27 cellular contexts compared by ENCODE assay signal in genomic region chr13:60384911-60385310, GRCh38.
"Had no signal": no experiment of that assay in that cellular context is flagged by ENCODE, and none has a peak within 500 bp of the region (broad histone marks: within the 10 kb centered on the region; RNA-seq: fewer than 3 reads in every experiment).

No MANE protein-coding gene starts in this region.

- ATAC-seq: effector memory CD8-positive, alpha-beta T cell; esophagus mucosa; gastrocnemius medialis; heart right ventricle; left cardiac atrium; left lung; left ventricle myocardium superior; lower lobe of right lung had no signal

- H3K27me3 ChIP-seq: colonic mucosa, esophagus squamous epithelium, gastrocnemius medialis, left lung had no signal

- H3K4me3 Mint-ChIP-seq: dendritic cell treated with granulocyte-macrophage colony-stimulating factor and Interleukin-4, amounts not matched to agents 40 ng/mL and 50 ng/mL, for 4 days; effector memory CD8-positive, alpha-beta T cell; endodermal cell; memory B cell had no signal

- H3K4me1 Mint-ChIP-seq: memory B cell had no signal

- FAIRE-seq: endometrium, islet of Langerhans, keratinocyte had no signal

- H3K27ac Mint-ChIP-seq: dendritic cell treated with granulocyte-macrophage colony-stimulating factor and Interleukin-4, amounts not matched to agents 40 ng/mL and 50 ng/mL, for 4 days; effector memory CD8-positive, alpha-beta T cell; endodermal cell; memory B cell had no signal

- H3K4me1 ChIP-seq: colonic mucosa, gastrocnemius medialis, heart right ventricle, left lung, lower lobe of right lung had no signal

- H3K9me3 Mint-ChIP-seq: dendritic cell treated with granulocyte-macrophage colony-stimulating factor and Interleukin-4, amounts not matched to agents 40 ng/mL and 50 ng/mL, for 4 days; effector memory CD8-positive, alpha-beta T cell; endodermal cell; memory B cell had no signal

- H3K36me3 ChIP-seq: colonic mucosa, esophagus squamous epithelium, gastrocnemius medialis, heart right ventricle, left lung, lower lobe of right lung had no signal

- H3K27ac ChIP-seq: colonic mucosa, epithelial cell of prostate, esophagus squamous epithelium, gastrocnemius medialis, heart right ventricle, left lung, lower lobe of right lung had no signal

- H3K4me3 ChIP-seq: colonic mucosa, esophagus squamous epithelium, gastrocnemius medialis, heart right ventricle, left lung, lower lobe of right lung had no signal

- H3K9me3 ChIP-seq: colonic mucosa, esophagus squamous epithelium, gastrocnemius medialis, heart right ventricle, left lung, lower lobe of right lung had no signal

- DNase-seq: colonic mucosa; cortex of kidney; effector CD8-positive, alpha-beta T cell; effector memory CD8-positive, alpha-beta T cell; endodermal cell; erythroblast; esophagus squamous epithelium; foreskin fibroblast; foreskin melanocyte; gastrocnemius medialis; glutamatergic neuron; head of caudate nucleus; heart right ventricle; hippocampal formation; left cardiac atrium; left lung; left ventricle myocardium superior; lower lobe of right lung; mesendoderm; midbrain had no signal

- H3K36me3 Mint-ChIP-seq: memory B cell had no signal
